ENCODE assay signal across 13 cellular contexts in the genomic region with DNA sequence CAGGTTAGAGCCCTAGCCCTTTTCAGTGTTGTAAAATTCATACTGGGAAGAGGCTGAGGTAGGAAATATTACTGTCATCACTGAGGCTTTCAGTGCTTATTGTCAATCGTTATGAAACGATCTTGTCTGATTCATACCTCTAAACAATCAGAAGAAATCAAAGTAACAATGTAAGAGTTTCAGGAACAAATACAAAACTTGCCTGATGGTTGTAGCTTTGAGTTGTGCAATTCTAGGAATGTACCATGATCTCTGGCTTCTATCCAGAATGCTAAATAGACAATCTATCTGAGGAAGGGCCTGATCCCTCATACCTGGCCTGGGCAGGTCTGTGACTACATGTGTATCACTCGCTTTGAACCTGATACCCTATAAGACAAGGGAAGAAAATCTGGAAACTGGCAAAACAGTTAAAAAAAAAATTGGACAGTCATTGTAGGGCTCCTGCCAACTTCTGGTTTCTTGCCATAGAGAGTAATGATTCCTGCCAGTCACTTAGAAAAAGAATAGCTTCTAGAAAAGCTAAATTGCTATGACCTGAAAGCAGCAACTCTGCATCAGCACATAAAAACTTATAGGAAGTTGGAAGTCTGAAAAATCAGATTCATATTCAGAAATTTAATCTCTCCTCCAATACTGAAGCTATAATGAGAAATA.
A peak's percentile ranks its signal among the peaks of the same experiment; 100 is the strongest.
DNase-seq lines count a peak whose midpoint lies in the region; ATAC-seq, FAIRE-seq and TF ChIP-seq lines count a peak whose summit lies in the region.
"Had no signal": no experiment of that assay in that cellular context is flagged by ENCODE, and none has a peak within 500 bp of the region (broad histone marks: within the 10 kb centered on the region; RNA-seq: fewer than 3 reads in every experiment).

No MANE protein-coding gene starts in this region.

- no peak overlapping the region for H3K4me3 Mint-ChIP-seq in activated naive CD8-positive, alpha-beta T cell treated with anti-CD3 and anti-CD28 coated beads, Interleukin-2, amount 50 U/mL, for 24 hours
- H3K4me3 Mint-ChIP-seq: CD4-positive, alpha-beta T cell had no signal

- DNase-seq in G401 (ENCODE audit: low spot score): peak; percentile 34
- peak; percentile 47 to 68 for DNase-seq in NCI-H446 (lab: John Stamatoyannopoulos, UW)
- no peak for DNase-seq in H1 (ENCODE audit: low read depth in 1 of 2, low spot score in 2 of 2)
- no peak for DNase-seq in mesendoderm
- DNase-seq in SJCRH30: no peak
- no peak for DNase-seq in activated naive CD8-positive, alpha-beta T cell treated with anti-CD3 and anti-CD28 coated beads, Interleukin-2, amount 50 U/mL, for 24 hours
- DNase-seq in central memory CD4-positive, alpha-beta T cell: no peak
- no peak for DNase-seq in NCI-H187 treated with DMSO at 0.1 percent for 48 hours (lab: John Stamatoyannopoulos, UW)
- DNase-seq: activated T-cell treated with anti-CD3 and anti-CD28 coated beads, Interleukin-2, amount 50 U/mL, for 1 hour; CD4-positive, alpha-beta T cell; Karpas-422; NCI-H524 treated with DMSO at 0.1 percent for 48 hours; SIG-M5 had no signal

- POLR2A ChIA-PET in H1 (lab: Charles Lee; ENCODE audit: partially characterized antibody): interaction anchor here (0.6 to 1.4 kb wide), 2 partner anchors 8 to 127 kb away, joined by 3 read pairs; no protein-coding TSS in a partner anchor

- no peak for TF ChIP-seq RAD21 in H1 (IDR thresholded peaks at IDR 0.05 in 1 of 2, conservative IDR thresholded peaks at IDR 0.05 in 1 of 2; ENCODE audit: low read depth in 2 of 2, low read length in 2 of 2)

- no peak overlapping the region for H4K8ac ChIP-seq in H1 (ENCODE audit: extremely low read depth, insufficient read depth, low read length)
- H4K8ac ChIP-seq in mesendoderm (ENCODE audit: low read depth, low read length): no peak overlapping the region

- no peak overlapping the region for H2AK5ac ChIP-seq in H1 (ENCODE audit: low read depth, low read length)
- no peak overlapping the region for H2AK5ac ChIP-seq in mesendoderm (ENCODE audit: low read length)

- no peak overlapping the region for H2BK5ac ChIP-seq in H1 (ENCODE audit: low read depth, low read length)
- no peak overlapping the region for H2BK5ac ChIP-seq in mesendoderm (ENCODE audit: low read length)

- H3K79me2 ChIP-seq in H1 (ENCODE audit: control insufficient read depth in 1 of 2, insufficient read depth in 2 of 2, low read length in 2 of 2) (no peaks in the 10 kb centered on the region), mesendoderm (ENCODE audit: control insufficient read depth, insufficient read depth, low read length) (no peaks in the 10 kb centered on the region)

- H3K4me3 ChIP-seq in H1 (ENCODE audit: extremely low read depth in 1 of 4, insufficient read depth in 2 of 4, low read depth in 3 of 4, low read length in 4 of 4) (no peak overlapping the region), mesendoderm (ENCODE audit: low read length) (no peak overlapping the region), SJCRH30 (no peak overlapping the region)

- H3K27me3 ChIP-seq in H1 (replicated peaks in 1 of 4; ENCODE audit: control insufficient read depth in 3 of 4, extremely low read depth in 1 of 4, insufficient read depth in 3 of 4, low read length in 3 of 4) (no peaks in the 10 kb centered on the region), mesendoderm (ENCODE audit: insufficient read depth, low read length, poor library complexity) (no peaks in the 10 kb centered on the region), SJCRH30 (no peaks in the 10 kb centered on the region)

- no peaks in the 10 kb centered on the region for H3K9me3 ChIP-seq in H1 (ENCODE audit: insufficient read depth in 2 of 2, low read depth in 1 of 2, low read length in 1 of 2)
- no peaks in the 10 kb centered on the region for H3K9me3 ChIP-seq in SJCRH30 (replicated peaks)

- no peaks in the 10 kb centered on the region for H3K27me3 Mint-ChIP-seq in activated naive CD8-positive, alpha-beta T cell treated with anti-CD3 and anti-CD28 coated beads, Interleukin-2, amount 50 U/mL, for 24 hours
- H3K27me3 Mint-ChIP-seq: CD4-positive, alpha-beta T cell had no signal

- H3K4ac ChIP-seq in H1 (replicated peaks; ENCODE audit: insufficient read length, low read depth, low read length): no peak overlapping the region
- H3K4ac ChIP-seq in mesendoderm (ENCODE audit: low read depth, low read length): peak overlapping the region; percentile 55

- no peak for TF ChIP-seq EP300 in H1 (IDR thresholded peaks at IDR 0.05; ENCODE audit: borderline replicate concordance in 1 of 2, low read depth in 2 of 2, low read length in 2 of 2)

- no peak overlapping the region for H2BK12ac ChIP-seq in H1 (ENCODE audit: low read depth, low read length)

- H4K5ac ChIP-seq in H1 (ENCODE audit: insufficient read length, low read depth, low read length): no peak overlapping the region
- no peak overlapping the region for H4K5ac ChIP-seq in mesendoderm (ENCODE audit: low read length)

- H3K36me3 ChIP-seq in H1 (ENCODE audit: control insufficient read depth in 2 of 4, insufficient read depth in 4 of 4, low read length in 3 of 4) (no peaks in the 10 kb centered on the region), mesendoderm (ENCODE audit: control insufficient read depth, insufficient read depth, low read length) (no peaks in the 10 kb centered on the region), SJCRH30 (no peaks in the 10 kb centered on the region)

- in situ Hi-C loops in G401 (cut with HindIII; ENCODE audit: low sequenced_read_pairs): no loop called here

- 0 out of 7 replicates have a peak overlapping the region, but pooled peaks of 1 of the 4 experiments have one; percentile 5 for H3K9ac ChIP-seq in H1 (replicated peaks in 1 of 4; ENCODE audit: extremely low read depth in 1 of 4, low read depth in 3 of 4, low read length in 3 of 4)
- no peak overlapping the region for H3K9ac ChIP-seq in mesendoderm (ENCODE audit: low read length)

- H4K20me1 ChIP-seq in H1 (replicated peaks in 1 of 2; ENCODE audit: control insufficient read depth in 1 of 2, insufficient read depth in 2 of 2, low read length in 2 of 2): no peaks in the 10 kb centered on the region

- no peak overlapping the region for H3K56ac ChIP-seq in H1 (replicated peaks; ENCODE audit: insufficient read length, low read depth, low read length)
- no peak overlapping the region for H3K56ac ChIP-seq in mesendoderm (ENCODE audit: low read length)

- H3K79me1 ChIP-seq in H1 (ENCODE audit: low read depth, low read length): no peaks in the 10 kb centered on the region
- no peaks in the 10 kb centered on the region for H3K79me1 ChIP-seq in mesendoderm (ENCODE audit: low read length)

- peaks cover 3% of the 10 kb centered on the region for H3K36me3 Mint-ChIP-seq in activated naive CD8-positive, alpha-beta T cell treated with anti-CD3 and anti-CD28 coated beads, Interleukin-2, amount 50 U/mL, for 24 hours (ENCODE audit: low read depth)

- ATAC-seq in activated naive CD8-positive, alpha-beta T cell treated with anti-CD3 and anti-CD28 coated beads, Interleukin-2, amount 50 U/mL, for 24 hours: no peak

- H2BK15ac ChIP-seq in H1 (ENCODE audit: low read length) (no peak overlapping the region), mesendoderm (replicated peaks; ENCODE audit: low read depth) (peak overlapping the region; percentile 74)

- H2BK120ac ChIP-seq in H1 (replicated peaks; ENCODE audit: low read depth, low read length) (no peak overlapping the region), mesendoderm (ENCODE audit: low read depth, low read length) (peak overlapping the region; percentile 14)

- no peak overlapping the region for H2AFZ ChIP-seq in H1 (ENCODE audit: low read length)

- no peak overlapping the region for H3K4me2 ChIP-seq in H1 (ENCODE audit: insufficient read depth in 1 of 2, low read depth in 2 of 2, low read length in 2 of 2)
- H3K4me2 ChIP-seq in mesendoderm (ENCODE audit: low read length): no peak overlapping the region

- no peak overlapping the region for H3K27ac Mint-ChIP-seq in activated naive CD8-positive, alpha-beta T cell treated with anti-CD3 and anti-CD28 coated beads, Interleukin-2, amount 50 U/mL, for 24 hours
- H3K27ac Mint-ChIP-seq: CD4-positive, alpha-beta T cell had no signal

- no peak for TF ChIP-seq CTCF in H1 (IDR thresholded peaks at IDR 0.05; ENCODE audit: control extremely low read depth in 1 of 3, insufficient read depth in 1 of 3, low read depth in 1 of 3, low read length in 3 of 3)

- H3K18ac ChIP-seq in H1 (ENCODE audit: extremely low read depth, low read length) (no peak overlapping the region), mesendoderm (ENCODE audit: low read length) (peak overlapping the region; percentile 18)

- H3K4me1 ChIP-seq in H1 (replicated peaks in 1 of 4; ENCODE audit: control insufficient read depth in 3 of 4, insufficient read depth in 4 of 4, low read length in 3 of 4) (no peaks in the 10 kb centered on the region), mesendoderm (ENCODE audit: control insufficient read depth, low read depth, low read length) (peaks cover 4% of the 10 kb centered on the region), SJCRH30 (no peaks in the 10 kb centered on the region)

- peaks cover 12% of the 10 kb centered on the region for H3K4me1 Mint-ChIP-seq in activated naive CD8-positive, alpha-beta T cell treated with anti-CD3 and anti-CD28 coated beads, Interleukin-2, amount 50 U/mL, for 24 hours

- no peak overlapping the region for H4K91ac ChIP-seq in H1 (replicated peaks; ENCODE audit: insufficient read length, low read length)

- H2BK20ac ChIP-seq in H1 (ENCODE audit: low read length): no peak overlapping the region

- H3K27ac ChIP-seq in H1 (ENCODE audit: low read depth, low read length) (no peak overlapping the region), mesendoderm (ENCODE audit: low read depth, low read length) (no peak overlapping the region), SJCRH30 (no peak overlapping the region)

- CTCF ChIA-PET in H1 (lab: Charles Lee; ENCODE audit: partially characterized antibody): interaction anchor here (0.7 to 1.2 kb wide), 2 partner anchors 21 to 128 kb away, joined by 3 to 5 read pairs; no protein-coding TSS in a partner anchor

- 81% methylated on average over 3 of the region's 3 CpGs; no CpG with 5 or more reads in 1 of the 2 experiments for WGBS in H1 (ENCODE audit: extremely low coverage in 1 of 2, insufficient coverage in 1 of 2, insufficient read length in 1 of 2, insufficient replicate concordance in 2 of 2, low coverage in 1 of 2, low lambda C conversion rate in 2 of 2, missing lambda C conversion rate in 1 of 2), 2 experiments
- WGBS in mesendoderm (ENCODE audit: extremely low coverage, insufficient coverage, low lambda C conversion rate): no CpG with 5 or more reads among the region's 3 CpGs

- no peak for TF ChIP-seq POLR2A in H1 (IDR thresholded peaks at IDR 0.05; ENCODE audit: control extremely low read depth in 1 of 2, low read depth in 2 of 2, low read length in 2 of 2)

- no peak overlapping the region for H3K14ac ChIP-seq in H1 (ENCODE audit: insufficient read length)

- no peak for FAIRE-seq in H1 (lab: Jason Lieb, UNC)

- no peaks in the 10 kb centered on the region for H3K9me3 Mint-ChIP-seq in activated naive CD8-positive, alpha-beta T cell treated with anti-CD3 and anti-CD28 coated beads, Interleukin-2, amount 50 U/mL, for 24 hours
- H3K9me3 Mint-ChIP-seq: CD4-positive, alpha-beta T cell had no signal

- H3K23me2 ChIP-seq in H1 (ENCODE audit: low read depth, low read length): no peaks in the 10 kb centered on the region

- no peak overlapping the region for H3K23ac ChIP-seq in H1 (ENCODE audit: insufficient read length)
- H3K23ac ChIP-seq in mesendoderm (ENCODE audit: low read length): no peak overlapping the region

TF ChIP-seq in H1, 55 proteins besides CTCF, POLR2A, EP300 and RAD21 (continues in another document):
- no peak for TF ChIP-seq CEBPB (IDR thresholded peaks at IDR 0.05; ENCODE audit: low read depth, low read length)

Comparison
In these comparisons a context has a peak if more than half of its experiments do, and no peak if none do; other contexts are left out.
1. DNase-seq: peak in G401 (single experiment) and NCI-H446 (2 of 2); none in H1 (0 of 2), mesendoderm (single experiment), SJCRH30 (0 of 2), activated naive CD8-positive, alpha-beta T cell treated with anti-CD3 and anti-CD28 coated beads, Interleukin-2, amount 50 U/mL, for 24 hours (single experiment), central memory CD4-positive, alpha-beta T cell (single experiment) and NCI-H187 treated with DMSO at 0.1 percent for 48 hours (single experiment).